7 cellular contexts compared by ENCODE assay signal in genomic region chrX:40736170-40736505, GRCh38. TPM values are rescaled to one million over a fixed set of nuclear protein-coding genes. Genes with fewer than 3 reads are reported as not detected.
DNase-seq lines count a peak whose midpoint lies in the region; ATAC-seq, FAIRE-seq and TF ChIP-seq lines count a peak whose summit lies in the region.

No MANE protein-coding gene starts in this region.

- H3K27me3 ChIP-seq in H7 (ENCODE audit: control insufficient read depth, insufficient read depth, low read length) (no peaks in the 10 kb centered on the region), SJCRH30 (no peaks in the 10 kb centered on the region), fibroblast of lung (ENCODE audit: control insufficient read depth, insufficient read depth, low read length) (no peaks in the 10 kb centered on the region), pancreas (peaks cover 0 to 8% (median 0%) of the 10 kb centered on the region in 4 donors)

- 0 to 1% methylated on average over 17 of the region's 17 CpGs for WGBS in pancreas, 2 donors

- H3K27ac ChIP-seq in SJCRH30 (peak overlapping the region; percentile 51), fibroblast of lung (ENCODE audit: insufficient read depth, low read length) (peak overlapping the region; percentile 94), pancreas (peak overlapping the region; percentile 90 to 93 (median 92))

- no peak for FAIRE-seq in pancreas (lab: Jason Lieb, UNC)

- peak overlapping the region; percentile 76 for H3K4me2 ChIP-seq in fibroblast of lung (ENCODE audit: extremely low read depth, insufficient read depth, low read length)

- DNase-seq in H7 (no peak), SJCRH30 (no peak), fibroblast of lung (ENCODE audit: low read depth in 2 of 2) (no peak), pancreas (no peak), T-helper 9 cell (no peak), NCI-H2196 treated with DMSO at 0.1 percent for 48 hours (lab: John Stamatoyannopoulos, UW; ENCODE audit: unreplicated experiment) (no peak)

- peak overlapping the region; percentile 81 for H3K9ac ChIP-seq in fibroblast of lung (ENCODE audit: insufficient read depth, low read length)

- TF ChIP-seq CTCF in fibroblast of lung (conservative IDR thresholded peaks at IDR 0.05 in 1 of 2, IDR thresholded peaks at IDR 0.05 in 1 of 2; ENCODE audit: low read depth in 1 of 2, low read length in 2 of 2) (no peak), pancreas (IDR thresholded peaks at IDR 0.05) (no peak)

- H3K4me3 ChIP-seq in H7 (ENCODE audit: insufficient read depth, low read depth, low read length) (peak overlapping the region; percentile 82), SJCRH30 (peak overlapping the region; percentile 77), fibroblast of lung (replicated peaks in 1 of 4; ENCODE audit: control extremely low read depth in 1 of 4, insufficient read depth in 1 of 4, low read depth in 3 of 4, low read length in 4 of 4) (peak overlapping the region; percentile 65 to 80 (median 70)), pancreas (peak overlapping the region; percentile 64 to 95 (median 79))

- H4K20me1 ChIP-seq in fibroblast of lung (ENCODE audit: control insufficient read depth, extremely low read depth, insufficient read depth, low read length), result no peaks in the 10 kb centered on the region

- intact Hi-C loops in pancreas (cut with DNase I), result no loop called here

- peak in 3 of 4 donors; percentile 8 to 36 (median 21) for ATAC-seq in pancreas
- no peak for ATAC-seq in HG03378 (IDR thresholded peaks at IDR 0.05; ENCODE audit: unreplicated experiment)

- no peak overlapping the region for H2AFZ ChIP-seq in fibroblast of lung (ENCODE audit: low read length)

- H3K4me1 ChIP-seq in SJCRH30 (no peaks in the 10 kb centered on the region), fibroblast of lung (ENCODE audit: control insufficient read depth, extremely low read depth, insufficient read depth, low read length) (no peaks in the 10 kb centered on the region), pancreas (peaks cover 0 to 9% (median 4%) of the 10 kb centered on the region in 3 donors)

- H3K9me3 ChIP-seq in SJCRH30 (replicated peaks) (no peaks in the 10 kb centered on the region), fibroblast of lung (ENCODE audit: control insufficient read depth, insufficient read depth, low read depth, low read length) (no peaks in the 10 kb centered on the region), pancreas (no peaks in the 10 kb centered on the region)

- H3K79me2 ChIP-seq in fibroblast of lung (ENCODE audit: control insufficient read depth, insufficient read depth, low read length), result peaks cover 30% of the 10 kb centered on the region

- H3K36me3 ChIP-seq in H7 (replicated peaks; ENCODE audit: control insufficient read depth, insufficient read depth, low read length) (peaks cover 2% of the 10 kb centered on the region), SJCRH30 (no peaks in the 10 kb centered on the region), fibroblast of lung (ENCODE audit: control insufficient read depth, insufficient read depth, low read length) (no peaks in the 10 kb centered on the region), pancreas (no peaks in the 10 kb centered on the region)

RNA-seq across cellular contexts. Expression of gene MED14, which starts 0.8 kb away (rescaled TPM):
- 54.4 and 88.3 TPM in 2 replicates for total RNA-seq in H7 (2014; rRNA removed; shearing (Covaris generic))
- total RNA-seq in SJCRH30 (2014; rRNA removed; shearing (Covaris generic)), result 21.8 and 28.9 TPM in 2 replicates
- 8.5 and 18.3 TPM in 2 replicates for total RNA-seq in fibroblast of lung
- 26.6 and 31.3 TPM in 2 replicates for polyA plus RNA-seq in fibroblast of lung
- polyA plus RNA-seq in fibroblast of lung (2012), result 15.8 and 20.6 TPM in 2 replicates
- 60.7 and 71.2 TPM in 2 replicates for polyA minus RNA-seq in fibroblast of lung (ENCODE audit: low replicate concordance)
- 10 to 100 TPM; 15.2 to 27.9 (median 18.7) TPM for total RNA-seq in pancreas
- polyA plus RNA-seq in pancreas, result 10 to 100 TPM in 1 of 2 donors, 1 to 10 TPM in 1; 7.6 to 12.1 TPM
